ENCODE assay signal across 8 cellular contexts in genomic region chr1:62438163-62438562, GRCh38. TPM values are rescaled to one million over a fixed set of nuclear protein-coding genes. Genes with fewer than 3 reads are reported as not detected.
A peak's percentile ranks its signal among the peaks of the same experiment; 100 is the strongest.
DNase-seq lines count a peak whose midpoint lies in the region; ATAC-seq and TF ChIP-seq lines count a peak whose summit lies in the region.

No MANE protein-coding gene starts in this region.

- no peak for ATAC-seq in foreskin keratinocyte
- no peak for ATAC-seq in GM18861 (IDR thresholded peaks at IDR 0.05; ENCODE audit: unreplicated experiment)

- DNase-seq in AG04449 (ENCODE audit: low read depth, low spot score): no peak
- DNase-seq in GM20000 (ENCODE audit: low spot score): peak; percentile 10
- DNase-seq in foreskin keratinocyte: peak in 1 of 2 donors; percentile 22
- no peak for DNase-seq in skeletal muscle cell (ENCODE audit: low read depth)
- no peak for DNase-seq in glomerular visceral epithelial cell (ENCODE audit: extremely low spot score)
- DNase-seq in SW 1271 (lab: John Stamatoyannopoulos, UW): no peak

- H2AFZ ChIP-seq in SU-DHL-6 (ENCODE audit: low read depth, low read length, severe bottlenecking): no peak overlapping the region

- peaks cover 25% of the 10 kb centered on the region for H3K36me3 ChIP-seq in SU-DHL-6 (ENCODE audit: low read length)

- no peaks in the 10 kb centered on the region for H3K9me2 ChIP-seq in SU-DHL-6 (replicated peaks; ENCODE audit: insufficient read depth, low read length)

- H3K27me3 ChIP-seq in SU-DHL-6 (ENCODE audit: low read length): no peaks in the 10 kb centered on the region
- no peaks in the 10 kb centered on the region for H3K27me3 ChIP-seq in foreskin keratinocyte

- peaks cover 38% of the 10 kb centered on the region for H4K20me1 ChIP-seq in SU-DHL-6 (ENCODE audit: low read depth, low read length)

- POLR2A ChIA-PET in AG04449 (lab: Yijun Ruan, JAX): no interaction called here

- peaks cover 65% of the 10 kb centered on the region for H3K79me2 ChIP-seq in SU-DHL-6 (ENCODE audit: insufficient read depth, low read length)

- H3K4me2 ChIP-seq in SU-DHL-6 (ENCODE audit: low read depth, low read length, poor library complexity, severe bottlenecking): peak overlapping the region; percentile 95

- H3F3A ChIP-seq in SU-DHL-6 (ENCODE audit: insufficient read depth): peaks cover 15% of the 10 kb centered on the region

- CTCF ChIA-PET in AG04449 (lab: Yijun Ruan, JAX): interaction anchor here (0.9 to 2.0 kb wide), 2 partner anchors 13 to 308 kb away, joined by 3 to 5 read pairs; no protein-coding TSS in a partner anchor

- peak overlapping the region; percentile 100 for H3K9ac ChIP-seq in SU-DHL-6 (ENCODE audit: low read length)

- H3K9me3 ChIP-seq in SU-DHL-6 (ENCODE audit: insufficient read depth, low read length): no peaks in the 10 kb centered on the region

- H3K27ac ChIP-seq in SU-DHL-6 (ENCODE audit: low read depth, low read length) (peak overlapping the region; percentile 99), foreskin keratinocyte (peak overlapping the region; percentile 95)

- TF ChIP-seq CTCF in AG04449 (IDR thresholded peaks at IDR 0.05; ENCODE audit: insufficient read depth, low read length, missing control alignments) (no peak), GM20000 (IDR thresholded peaks at IDR 0.05; ENCODE audit: extremely low read depth, missing control alignments) (no peak), SU-DHL-6 (IDR thresholded peaks at IDR 0.05; ENCODE audit: insufficient read depth, low read length, poor library complexity, severe bottlenecking) (no peak), foreskin keratinocyte (conservative IDR thresholded peaks at IDR 0.05) (no peak)

- H3K4me3 ChIP-seq in AG04449 (ENCODE audit: low read depth, low read length) (peak overlapping the region; percentile 89), SU-DHL-6 (ENCODE audit: insufficient read depth, low read length, poor library complexity, severe bottlenecking) (peak overlapping the region; percentile 78), skeletal muscle cell (ENCODE audit: low read depth, low read length) (peak overlapping the region; percentile 95)

- H3K4me1 ChIP-seq in foreskin keratinocyte: peaks cover 5% of the 10 kb centered on the region

RNA-seq across cellular contexts. Expression of gene USP1, which starts 1.3 kb away (rescaled TPM):
- total RNA-seq in foreskin keratinocyte: 42.7 and 49.2 TPM in 2 replicates
- polyA plus RNA-seq in foreskin keratinocyte: 15.4 and 21.1 TPM in 2 replicates
